ENCODE assay signal across 9 cellular contexts in genomic region chr13:111006508-111007031, GRCh38.
DNase-seq lines count a peak whose midpoint lies in the region; ATAC-seq and TF ChIP-seq lines count a peak whose summit lies in the region.
"Had no signal": no experiment of that assay in that cellular context is flagged by ENCODE, and none has a peak within 500 bp of the region (broad histone marks: within the 10 kb centered on the region; RNA-seq: fewer than 3 reads in every experiment).

No MANE protein-coding gene starts in this region.

- TF ChIP-seq CTCF in upper lobe of right lung (IDR thresholded peaks at IDR 0.05), result no peak
- no peak for TF ChIP-seq CTCF in foreskin keratinocyte (conservative IDR thresholded peaks at IDR 0.05)

- no peaks in the 10 kb centered on the region for H3K36me3 ChIP-seq in mucosa of rectum (ENCODE audit: control insufficient read depth in 2 of 2, insufficient read depth in 2 of 2, low read length in 2 of 2)
- no peaks in the 10 kb centered on the region for H3K36me3 ChIP-seq in upper lobe of right lung

- H3K4me3 ChIP-seq in mucosa of rectum (ENCODE audit: low read length in 2 of 2), result no peak overlapping the region
- H3K4me3 ChIP-seq in upper lobe of right lung, result no peak overlapping the region

- H3K27me3 ChIP-seq in mucosa of rectum (ENCODE audit: control insufficient read depth in 2 of 2, insufficient read depth in 2 of 2, low read length in 2 of 2) (no peaks in the 10 kb centered on the region), upper lobe of right lung (no peaks in the 10 kb centered on the region), foreskin keratinocyte (peaks cover 14% of the 10 kb centered on the region)

- H3K4me1 Mint-ChIP-seq in activated T-helper 17 cell treated with anti-CD3 and anti-CD28 coated beads, Interleukin-2, amount 50 U/mL, for 72 hours, result no peaks in the 10 kb centered on the region

- DNase-seq in NCI-H2196 treated with DMSO at 0.1 percent for 48 hours (lab: John Stamatoyannopoulos, UW; ENCODE audit: unreplicated experiment), result peak; percentile 38
- peak; percentile 70 for DNase-seq in upper lobe of right lung
- no peak for DNase-seq in foreskin keratinocyte
- no peak for DNase-seq in activated naive CD4-positive, alpha-beta T cell treated with anti-CD3 and anti-CD28 coated beads, Interleukin-2, amount 50 U/mL, for 72 hours (ENCODE audit: low spot score in 2 of 2)
- no peak for DNase-seq in activated CD8-positive, alpha-beta memory T cell treated with anti-CD3 and anti-CD28 coated beads for 24 hours
- DNase-seq: activated CD4-positive, CD25-positive, alpha-beta regulatory T cell treated with anti-CD3 and anti-CD28 coated beads, Interleukin-2, amount 50 U/mL, for 72 hours had no signal

- H3K4me3 Mint-ChIP-seq in activated T-helper 17 cell treated with anti-CD3 and anti-CD28 coated beads, Interleukin-2, amount 50 U/mL, for 72 hours, result no peak overlapping the region

- intact Hi-C loops in upper lobe of right lung (cut with DNase I), result no loop called here

- H3K36me3 Mint-ChIP-seq in activated T-helper 17 cell treated with anti-CD3 and anti-CD28 coated beads, Interleukin-2, amount 50 U/mL, for 72 hours (ENCODE audit: low read depth), result no peaks in the 10 kb centered on the region
- no peaks in the 10 kb centered on the region for H3K36me3 Mint-ChIP-seq in activated naive CD4-positive, alpha-beta T cell treated with anti-CD3 and anti-CD28 coated beads, Interleukin-2, amount 50 U/mL, for 72 hours

- no peaks in the 10 kb centered on the region for H3K27me3 Mint-ChIP-seq in activated T-helper 17 cell treated with anti-CD3 and anti-CD28 coated beads, Interleukin-2, amount 50 U/mL, for 72 hours

- ATAC-seq in esophagus mucosa (peak; percentile 52), upper lobe of right lung (peak; percentile 91), foreskin keratinocyte (no peak)
- no peak for ATAC-seq in activated T-helper 17 cell treated with anti-CD3 and anti-CD28 coated beads, Interleukin-2, amount 50 U/mL, for 72 hours (replicated peaks)
- ATAC-seq in activated naive CD4-positive, alpha-beta T cell treated with anti-CD3 and anti-CD28 coated beads, Interleukin-2, amount 50 U/mL, for 72 hours, result no peak

- H3K9ac ChIP-seq in mucosa of rectum (ENCODE audit: low read depth in 1 of 2, low read length in 2 of 2), result no peak overlapping the region

- H3K9me3 ChIP-seq in mucosa of rectum (ENCODE audit: control insufficient read depth in 2 of 2, low read length in 2 of 2), result no peaks in the 10 kb centered on the region
- H3K9me3 ChIP-seq in upper lobe of right lung, result no peaks in the 10 kb centered on the region

- no peaks in the 10 kb centered on the region for H3K9me3 Mint-ChIP-seq in activated T-helper 17 cell treated with anti-CD3 and anti-CD28 coated beads, Interleukin-2, amount 50 U/mL, for 72 hours
- H3K9me3 Mint-ChIP-seq in activated naive CD4-positive, alpha-beta T cell treated with anti-CD3 and anti-CD28 coated beads, Interleukin-2, amount 50 U/mL, for 72 hours, result no peaks in the 10 kb centered on the region

- H3K4me1 ChIP-seq in mucosa of rectum (ENCODE audit: control insufficient read depth in 2 of 2, insufficient read depth in 2 of 2, low read length in 2 of 2) (peaks cover 0 to 5% of the 10 kb centered on the region in 2 donors), upper lobe of right lung (peaks cover 24% of the 10 kb centered on the region), foreskin keratinocyte (no peaks in the 10 kb centered on the region)

- H3K27ac ChIP-seq in mucosa of rectum (ENCODE audit: low read depth in 2 of 2, low read length in 2 of 2), result peak overlapping the region; percentile 62 to 67
- H3K27ac ChIP-seq in upper lobe of right lung, result peak overlapping the region; percentile 71
- H3K27ac ChIP-seq in foreskin keratinocyte, result no peak overlapping the region

- no peak overlapping the region for H3K27ac Mint-ChIP-seq in activated T-helper 17 cell treated with anti-CD3 and anti-CD28 coated beads, Interleukin-2, amount 50 U/mL, for 72 hours
- no peak overlapping the region for H3K27ac Mint-ChIP-seq in activated naive CD4-positive, alpha-beta T cell treated with anti-CD3 and anti-CD28 coated beads, Interleukin-2, amount 50 U/mL, for 72 hours

Comparison
In these comparisons a context has a peak if more than half of its experiments do, and no peak if none do; other contexts are left out.
1. DNase-seq: peak in NCI-H2196 treated with DMSO at 0.1 percent for 48 hours (single experiment) and upper lobe of right lung (single experiment); none in foreskin keratinocyte (0 of 2), activated naive CD4-positive, alpha-beta T cell treated with anti-CD3 and anti-CD28 coated beads, Interleukin-2, amount 50 U/mL, for 72 hours (0 of 2) and activated CD8-positive, alpha-beta memory T cell treated with anti-CD3 and anti-CD28 coated beads for 24 hours (single experiment).
2. ATAC-seq: peak in esophagus mucosa (single experiment) and upper lobe of right lung (single experiment); none in activated T-helper 17 cell treated with anti-CD3 and anti-CD28 coated beads, Interleukin-2, amount 50 U/mL, for 72 hours (single experiment), foreskin keratinocyte (single experiment) and activated naive CD4-positive, alpha-beta T cell treated with anti-CD3 and anti-CD28 coated beads, Interleukin-2, amount 50 U/mL, for 72 hours (0 of 2).